21 cellular contexts compared by ENCODE assay signal in the genomic region with DNA sequence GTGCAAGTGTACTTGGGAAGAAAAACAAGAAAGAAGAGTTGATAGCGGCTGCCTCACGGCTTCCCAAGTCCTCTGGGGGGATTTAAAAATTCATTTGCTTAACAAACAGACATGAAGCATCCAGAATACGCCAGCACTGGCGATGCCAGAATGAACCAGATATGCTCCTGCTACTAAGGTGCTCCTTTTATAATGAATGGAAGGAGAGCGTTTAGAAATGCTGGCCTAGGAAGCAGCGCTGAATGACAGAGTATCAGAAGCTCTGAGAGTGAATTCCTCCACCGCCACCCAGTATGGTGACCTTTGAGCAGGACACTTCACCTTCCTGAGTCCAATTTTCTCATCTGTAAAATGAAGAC.
"Had no signal": no experiment of that assay in that cellular context is flagged by ENCODE, and none has a peak within 500 bp of the region (broad histone marks: within the 10 kb centered on the region; RNA-seq: fewer than 3 reads in every experiment).

No MANE protein-coding gene starts in this region.

- H3K27me3 ChIP-seq: colonic mucosa, ovary, tibial artery had no signal

- H3K36me3 ChIP-seq: colonic mucosa, left lung, neutrophil, ovary, tibial artery, WERI-Rb-1 had no signal

- H3K27ac Mint-ChIP-seq: activated naive CD4-positive, alpha-beta T cell treated with anti-CD3 and anti-CD28 coated beads, Interleukin-2, amount 50 U/mL, for 24 hours; immature natural killer cell; stimulated activated effector memory CD8-positive, alpha-beta T cell treated with anti-CD3 and anti-CD28 coated beads, Interleukin-12 subunit alpha, Interleukin-12 subunit beta, amount 100 ng/mL, for 72 hours; stimulated activated naive CD8-positive, alpha-beta T cell treated with anti-CD3 and anti-CD28 coated beads, Interleukin-15, amount 100 ng/mL, for 72 hours had no signal

- H3K9me3 Mint-ChIP-seq: activated naive CD4-positive, alpha-beta T cell treated with anti-CD3 and anti-CD28 coated beads, Interleukin-2, amount 50 U/mL, for 24 hours; immature natural killer cell; stimulated activated effector memory CD8-positive, alpha-beta T cell treated with anti-CD3 and anti-CD28 coated beads, Interleukin-12 subunit alpha, Interleukin-12 subunit beta, amount 100 ng/mL, for 72 hours; stimulated activated naive CD8-positive, alpha-beta T cell treated with anti-CD3 and anti-CD28 coated beads, Interleukin-15, amount 100 ng/mL, for 72 hours had no signal

- H3K36me3 Mint-ChIP-seq: activated naive CD4-positive, alpha-beta T cell treated with anti-CD3 and anti-CD28 coated beads, Interleukin-2, amount 50 U/mL, for 24 hours; immature natural killer cell; naive thymus-derived CD8-positive, alpha-beta T cell; stimulated activated effector memory CD8-positive, alpha-beta T cell treated with anti-CD3 and anti-CD28 coated beads, Interleukin-12 subunit alpha, Interleukin-12 subunit beta, amount 100 ng/mL, for 72 hours had no signal

- H3K4me3 ChIP-seq: colonic mucosa, left lung, lung, ovary, tibial artery had no signal

- H3K9me3 ChIP-seq: colonic mucosa, neutrophil, ovary, tibial artery had no signal

- H3K4me1 ChIP-seq: colonic mucosa had no signal

- H3K4me3 Mint-ChIP-seq: activated naive CD4-positive, alpha-beta T cell treated with anti-CD3 and anti-CD28 coated beads, Interleukin-2, amount 50 U/mL, for 24 hours; immature natural killer cell; naive thymus-derived CD8-positive, alpha-beta T cell; stimulated activated effector memory CD8-positive, alpha-beta T cell treated with anti-CD3 and anti-CD28 coated beads, Interleukin-12 subunit alpha, Interleukin-12 subunit beta, amount 100 ng/mL, for 72 hours; stimulated activated naive CD8-positive, alpha-beta T cell treated with anti-CD3 and anti-CD28 coated beads, Interleukin-15, amount 100 ng/mL, for 72 hours had no signal

- ATAC-seq: naive thymus-derived CD8-positive, alpha-beta T cell; right cardiac atrium; stimulated activated naive CD8-positive, alpha-beta T cell treated with anti-CD3 and anti-CD28 coated beads, Interleukin-15, amount 100 ng/mL, for 72 hours had no signal

- H3K27ac ChIP-seq: colonic mucosa, left lung, neutrophil, ovary, tibial artery, WERI-Rb-1 had no signal

- DNase-seq: activated CD4-positive, alpha-beta T cell treated with anti-CD3 and anti-CD28 coated beads for 1 hour; activated CD4-positive, alpha-beta T cell treated with anti-CD3 and anti-CD28 coated beads, Interleukin-2, amount 50 U/mL, for 1 hour; activated gamma-delta T cell treated with Interleukin-2 at 50 U/mL for 16 hours; activated T-cell treated with anti-CD3 and anti-CD28 coated beads, Interleukin-2, amount 50 U/mL, for 1 hour; aorta; central memory CD4-positive, alpha-beta T cell; colonic mucosa; immature natural killer cell; left lung; naive thymus-derived CD8-positive, alpha-beta T cell; ovary; right cardiac atrium; stimulated activated CD4-positive, alpha-beta T cell treated with anti-CD3 and anti-CD28 coated beads, Interleukin-2, amount 100 ng/mL, for 24 hours; stimulated activated naive CD8-positive, alpha-beta T cell treated with anti-CD3 and anti-CD28 coated beads, Interleukin-15, amount 100 ng/mL, for 72 hours; T-helper 1 cell; tibial artery had no signal
